Comparison of ENCODE assay signal across 8 cellular contexts in the genomic region with DNA sequence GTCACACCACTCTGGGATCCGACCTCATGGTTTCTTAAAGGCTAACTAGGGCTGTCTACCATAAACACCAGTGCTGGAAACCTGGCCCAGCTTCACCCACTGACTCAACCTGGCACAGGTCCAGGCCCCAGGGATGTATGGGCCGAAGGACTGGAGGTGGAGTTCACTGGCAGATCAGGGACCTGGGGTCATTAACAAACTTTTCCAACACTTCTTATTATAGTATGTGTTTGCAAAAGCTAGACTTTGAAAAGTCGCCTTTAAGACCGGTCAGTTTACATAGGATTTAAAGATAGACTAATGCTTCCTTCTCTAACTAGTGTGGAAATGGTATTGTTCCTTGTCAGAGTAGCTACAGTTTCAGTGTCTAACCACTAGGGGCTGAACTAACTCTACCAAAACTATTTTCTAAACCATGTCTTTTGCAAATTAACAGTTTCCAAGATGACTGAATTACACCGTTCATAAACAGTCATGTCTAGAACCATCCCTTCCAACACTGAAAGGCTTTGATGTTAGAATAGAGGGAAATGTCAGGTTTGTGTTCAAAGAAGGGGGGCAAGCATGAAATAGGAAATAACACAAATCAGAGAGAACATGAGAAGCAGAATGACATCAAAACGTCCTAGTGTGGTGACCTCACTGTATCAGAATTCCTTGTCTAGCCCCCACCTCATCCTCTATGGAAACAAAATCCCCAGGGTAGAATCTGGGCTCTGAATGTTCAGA. TPM values are rescaled to one million over a fixed set of nuclear protein-coding genes. Genes with fewer than 3 reads are reported as not detected.
A peak's percentile ranks its signal among the peaks of the same experiment; 100 is the strongest.
DNase-seq lines count a peak whose midpoint lies in the region; ATAC-seq and TF ChIP-seq lines count a peak whose summit lies in the region.

No MANE protein-coding gene starts in this region.

- H3K27ac ChIP-seq in CD4-positive, alpha-beta T cell (ENCODE audit: low read depth, low read length) = no peak overlapping the region
- H3K27ac ChIP-seq in coronary artery (peak overlapping the region; percentile 66 to 73), right lobe of liver (peak overlapping the region in 1 of 3 donors; percentile 46), subcutaneous abdominal adipose tissue (ENCODE audit: low read depth, low read length) (peak overlapping the region; percentile 72)

- no peak for TF ChIP-seq POLR2A in right lobe of liver (IDR thresholded peaks at IDR 0.05)

- H3K4me1 ChIP-seq in right lobe of liver (peaks cover 0 to 18% (median 0%) of the 10 kb centered on the region in 4 donors), subcutaneous abdominal adipose tissue (ENCODE audit: control insufficient read depth in 5 of 5, insufficient read depth in 5 of 5, low read length in 5 of 5) (peaks cover 3 to 31% (median 13%) of the 10 kb centered on the region in 5 donors)

- H3K36me3 ChIP-seq in right lobe of liver (peaks cover 0 to 18% (median 0%) of the 10 kb centered on the region in 4 donors), subcutaneous abdominal adipose tissue (ENCODE audit: control insufficient read depth in 5 of 5, insufficient read depth in 5 of 5, low read length in 5 of 5) (peaks cover 5 to 42% (median 32%) of the 10 kb centered on the region in 5 donors)

- ATAC-seq in CD4-positive, alpha-beta T cell (ENCODE audit: poor library complexity) = peak; percentile 90
- peak; percentile 66 for ATAC-seq in GM18511 (IDR thresholded peaks at IDR 0.05; ENCODE audit: unreplicated experiment)
- ATAC-seq in right lobe of liver = peak; percentile 84 to 86 (median 85)
- no peak for ATAC-seq in HG02981 (IDR thresholded peaks at IDR 0.05; ENCODE audit: unreplicated experiment)

- H3K4me3 Mint-ChIP-seq in CD4-positive, alpha-beta T cell = no peak overlapping the region

- no peak overlapping the region for H3K4me3 ChIP-seq in Jurkat, Clone E6-1 (ENCODE audit: low read length)
- H3K4me3 ChIP-seq in coronary artery (no peak overlapping the region), right lobe of liver (no peak overlapping the region), subcutaneous abdominal adipose tissue (ENCODE audit: low read depth in 1 of 5, low read length in 5 of 5) (no peak overlapping the region)

- TF ChIP-seq CTCF in CD4-positive, alpha-beta T cell (IDR thresholded peaks at IDR 0.05) = peak; percentile 86
- peak; percentile 67 for TF ChIP-seq CTCF in coronary artery (IDR thresholded peaks at IDR 0.05)
- TF ChIP-seq CTCF in right lobe of liver (IDR thresholded peaks at IDR 0.05) = peak; percentile 66 to 90 (median 79)

- H3K9ac ChIP-seq in subcutaneous abdominal adipose tissue (ENCODE audit: low read length in 5 of 5) = no peak overlapping the region

- peaks cover 20% of the 10 kb centered on the region for H3K4me1 Mint-ChIP-seq in CD4-positive, alpha-beta T cell (ENCODE audit: low read depth)

- no peaks in the 10 kb centered on the region for H3K27me3 Mint-ChIP-seq in CD4-positive, alpha-beta T cell

- peaks cover 96% of the 10 kb centered on the region for H3K36me3 Mint-ChIP-seq in CD4-positive, alpha-beta T cell (ENCODE audit: low read depth)

- H3K9me3 ChIP-seq in CD4-positive, alpha-beta T cell (ENCODE audit: control insufficient read depth, low read length) = no peaks in the 10 kb centered on the region
- H3K9me3 ChIP-seq in right lobe of liver (no peaks in the 10 kb centered on the region), subcutaneous abdominal adipose tissue (ENCODE audit: control insufficient read depth in 5 of 5, low read length in 5 of 5) (no peaks in the 10 kb centered on the region)

- WGBS in right lobe of liver (ENCODE audit: insufficient coverage, low coverage, low lambda C conversion rate, missing lambda C conversion rate) = 7% methylated on average over 6 of the region's 6 CpGs

- no peaks in the 10 kb centered on the region for H3K9me3 Mint-ChIP-seq in CD4-positive, alpha-beta T cell

- no peaks in the 10 kb centered on the region for H3K27me3 ChIP-seq in CD4-positive, alpha-beta T cell (ENCODE audit: control insufficient read depth, insufficient read depth, low read length)
- no peaks in the 10 kb centered on the region for H3K27me3 ChIP-seq in right lobe of liver
- no peaks in the 10 kb centered on the region for H3K27me3 ChIP-seq in subcutaneous abdominal adipose tissue (ENCODE audit: control insufficient read depth in 5 of 5, insufficient read depth in 4 of 5, low read length in 5 of 5)

- intact Hi-C loops in CD4-positive, alpha-beta T cell (cut with DNase I, micrococcal nuclease) = loop anchor here (1.0 to 10.0 kb wide), 10 partner anchors 30 to 321 kb away; partner anchors contain the start of genes SFR1 (in 1 of the 2), SLK (in 1 of the 2) and STN1 (in 1 of the 2)
- intact Hi-C loops in right lobe of liver (cut with DNase I) = no loop called here

- CTCF ChIA-PET in CD4-positive, alpha-beta T cell (lab: Charles Lee) = interaction anchor here (0.6 to 2.1 kb wide), 20 partner anchors 13 to 386 kb away, joined by 3 to 8 read pairs (median 4); partner anchors contain the start of genes SFR1 and STN1

- peak in 1 of 10 experiments; percentile 5 for DNase-seq in CD4-positive, alpha-beta T cell
- DNase-seq in Jurkat, Clone E6-1 (ENCODE audit: low read depth, low spot score) = peak; percentile 39
- DNase-seq in SHP77 treated with DMSO at 0.1 percent for 48 hours (lab: John Stamatoyannopoulos, UW) (peak; percentile 55), coronary artery (ENCODE audit: low spot score) (peak; percentile 82), right lobe of liver (peak; percentile 54 to 69 (median 61))

- POLR2A ChIA-PET in CD4-positive, alpha-beta T cell (lab: Charles Lee) = interaction anchor here (0.7 to 1.8 kb wide), 10 partner anchors 13 to 235 kb away, joined by 3 to 12 read pairs (median 4); partner anchors contain the start of genes SFR1, SLK and STN1

- H3K27ac Mint-ChIP-seq in CD4-positive, alpha-beta T cell = peak overlapping the region; percentile 35

RNA-seq across cellular contexts. Expression of gene STN1, which starts 29.7 kb away (rescaled TPM):
- total RNA-seq in CD4-positive, alpha-beta T cell = 10 to 100 TPM; 13.0 to 13.4 TPM
- 71.9 TPM for polyA plus RNA-seq in Jurkat, Clone E6-1 (2012; ENCODE audit: insufficient read depth, insufficient read length)
- total RNA-seq in right lobe of liver = 10 to 100 TPM in 2 of 6 experiments, 1 to 10 TPM in 4; 6.1 to 13.3 (median 6.6) TPM

RNA-seq across cellular contexts. Expression of gene SH3PXD2A, which starts 32.9 kb away (rescaled TPM):
- 1 to 10 TPM; 6.9 to 7.0 TPM for total RNA-seq in CD4-positive, alpha-beta T cell
- polyA plus RNA-seq in Jurkat, Clone E6-1 (2012; ENCODE audit: insufficient read depth, insufficient read length) = 16.9 TPM
- 10 to 100 TPM in 3 of 6 experiments, 1 to 10 TPM in 3; 3.0 to 38.3 (median 10.0) TPM for total RNA-seq in right lobe of liver

Comparison
In these comparisons a context has a peak if more than half of its experiments do, and no peak if none do; other contexts are left out.
1. intact Hi-C loops: an anchor here in CD4-positive, alpha-beta T cell (1.0 to 10.0 kb wide); none called in right lobe of liver.